Comparison of ENCODE assay signal across 20 cellular contexts in genomic region chr15:67972377-67972776, GRCh38.
DNase-seq lines count a peak whose midpoint lies in the region; ATAC-seq, FAIRE-seq and TF ChIP-seq lines count a peak whose summit lies in the region.
"Had no signal": no experiment of that assay in that cellular context is flagged by ENCODE, and none has a peak within 500 bp of the region (broad histone marks: within the 10 kb centered on the region; RNA-seq: fewer than 3 reads in every experiment).

No MANE protein-coding gene starts in this region.

- H3K27ac ChIP-seq in right atrium auricular region: peak overlapping the region in 1 of 2 donors; percentile 52
- H3K27ac ChIP-seq in left ventricle myocardium inferior (replicated peaks): peak overlapping the region; percentile 45
- no peak overlapping the region for H3K27ac ChIP-seq in thyroid gland
- H3K27ac ChIP-seq: GM23248 had no signal

- no peaks in the 10 kb centered on the region for H3K9me3 ChIP-seq in right atrium auricular region
- H3K9me3 ChIP-seq in left ventricle myocardium inferior (replicated peaks): no peaks in the 10 kb centered on the region
- no peaks in the 10 kb centered on the region for H3K9me3 ChIP-seq in thyroid gland
- H3K9me3 ChIP-seq: BE2C, HAP-1 had no signal

- TF ChIP-seq POLR2A in thyroid gland (IDR thresholded peaks at IDR 0.05): no peak

- H3K4me3 ChIP-seq in right atrium auricular region (no peak overlapping the region), left ventricle myocardium inferior (no peak overlapping the region), thyroid gland (replicated peaks in 1 of 3) (no peak overlapping the region)
- H3K4me3 ChIP-seq: GM23248, HAP-1 had no signal

- WGBS in thyroid gland, 2 donors: 70 to 88% methylated on average over 4 of the region's 4 CpGs

- H3K27me3 ChIP-seq in right atrium auricular region (no peaks in the 10 kb centered on the region), left ventricle myocardium inferior (ENCODE audit: low read depth) (no peaks in the 10 kb centered on the region), thyroid gland (no peaks in the 10 kb centered on the region)
- H3K27me3 ChIP-seq: BE2C had no signal

- peak; percentile 46 for FAIRE-seq in HTR-8/SVneo (lab: Jason Lieb, UNC)
- FAIRE-seq: G401.6 had no signal

- peak; percentile 63 for ATAC-seq in Right ventricle myocardium superior (ENCODE audit: poor library complexity)

- intact Hi-C loops in Right ventricle myocardium superior (cut with DNase I): no loop called here
- intact Hi-C loops in left ventricle myocardium inferior (cut with micrococcal nuclease): no loop called here
- intact Hi-C loops in thyroid gland (cut with DNase I): no loop called here

- no peaks in the 10 kb centered on the region for H3K36me3 ChIP-seq in right atrium auricular region
- no peaks in the 10 kb centered on the region for H3K36me3 ChIP-seq in left ventricle myocardium inferior
- H3K36me3 ChIP-seq in thyroid gland: no peaks in the 10 kb centered on the region
- H3K36me3 ChIP-seq: BE2C, HAP-1 had no signal

- TF ChIP-seq CTCF in right atrium auricular region (IDR thresholded peaks at IDR 0.05) (no peak), left ventricle myocardium inferior (IDR thresholded peaks at IDR 0.05; ENCODE audit: borderline replicate concordance) (no peak), thyroid gland (IDR thresholded peaks at IDR 0.05) (no peak)

- DNase-seq in Right ventricle myocardium superior (no peak), right atrium auricular region (ENCODE audit: low spot score) (no peak), HTR-8/SVneo (ENCODE audit: insufficient read length, low spot score) (no peak), left ventricle myocardium inferior (no peak), thyroid gland (no peak), MV-4-11 (lab: John Stamatoyannopoulos, UW) (no peak), GF-D8 (lab: John Stamatoyannopoulos, UW) (no peak)
- DNase-seq: ACHN; BE2C; C1 segment of cervical spinal cord; CD4-positive, CD25-positive, alpha-beta regulatory T cell; CD8-positive, alpha-beta memory T cell; COR-L47; DMS 273 treated with DMSO at 0.1 percent for 48 hours; DMS53; DND-41; EL; GM23248 had no signal

- H3K4me1 ChIP-seq in right atrium auricular region: peaks cover 0 to 5% of the 10 kb centered on the region in 2 donors
- peaks cover 14% of the 10 kb centered on the region for H3K4me1 ChIP-seq in left ventricle myocardium inferior
- peaks cover 10 to 14% of the 10 kb centered on the region in 2 donors for H3K4me1 ChIP-seq in thyroid gland
